In genomic region chr5:74612059-74612458, GRCh38 we compare ENCODE assay signal across 29 cellular contexts.
"Had no signal": no experiment of that assay in that cellular context is flagged by ENCODE, and none has a peak within 500 bp of the region (broad histone marks: within the 10 kb centered on the region; RNA-seq: fewer than 3 reads in every experiment).

No MANE protein-coding gene starts in this region.

- H3K4me1 Mint-ChIP-seq: activated CD4-positive, alpha-beta T cell treated with anti-CD3 and anti-CD28 coated beads, Interleukin-2, amount 10 ng/mL, durations not matched to agents 24 days and 14 days; activated CD8-positive, alpha-beta memory T cell treated with anti-CD3 and anti-CD28 coated beads, Interleukin-2, amount 10 ng/mL, durations not matched to agents 7 days and 5 days; activated naive CD4-positive, alpha-beta T cell treated with anti-CD3 and anti-CD28 coated beads, Interleukin-2, amount 10 ng/mL, durations not matched to agents 7 days and 5 days; activated naive CD8-positive, alpha-beta T cell treated with anti-CD3 and anti-CD28 coated beads, Interleukin-2, amount 10 ng/mL, durations not matched to agents 7 days and 5 days; central memory CD8-positive, alpha-beta T cell had no signal

- H3K4me3 Mint-ChIP-seq: activated CD4-positive, alpha-beta memory T cell treated with anti-CD3 and anti-CD28 coated beads for 36 hours; activated CD4-positive, alpha-beta T cell treated with anti-CD3 and anti-CD28 coated beads for 36 hours; activated CD4-positive, alpha-beta T cell treated with anti-CD3 and anti-CD28 coated beads, Interleukin-2, amount 10 ng/mL, durations not matched to agents 24 days and 14 days; activated CD8-positive, alpha-beta memory T cell treated with anti-CD3 and anti-CD28 coated beads, Interleukin-2, amount 10 ng/mL, durations not matched to agents 7 days and 5 days; activated CD8-positive, alpha-beta T cell treated with anti-CD3 and anti-CD28 coated beads, Interleukin-2, amount 10 ng/mL, durations not matched to agents 7 days and 5 days; activated naive CD4-positive, alpha-beta T cell treated with anti-CD3 and anti-CD28 coated beads, Interleukin-2, amount 10 ng/mL, durations not matched to agents 7 days and 5 days; activated naive CD8-positive, alpha-beta T cell treated with anti-CD3 and anti-CD28 coated beads, Interleukin-2, amount 10 ng/mL, durations not matched to agents 7 days and 5 days; activated T-helper 1 cell treated with anti-CD3 and anti-CD28 coated beads, Interleukin-12 subunit alpha, Interleukin-12 subunit beta, Interleukin-2, Interleukin-4 antibody, amounts not matched to agents 30 ng/mL and 10 ng/mL and 1 ng/mL, durations not matched to agents 14 hours and 24 hours and 36 hours; central memory CD8-positive, alpha-beta T cell; dendritic cell treated with granulocyte-macrophage colony-stimulating factor and Interleukin-4, amounts not matched to agents 40 ng/mL and 50 ng/mL, for 4 days; effector memory CD8-positive, alpha-beta T cell had no signal

- H3K27me3 ChIP-seq: ascending aorta, brain microvascular endothelial cell, dorsolateral prefrontal cortex, esophagus muscularis mucosa, foreskin keratinocyte, gastrocnemius medialis had no signal

- DNase-seq: activated CD4-positive, alpha-beta memory T cell treated with anti-CD3 and anti-CD28 coated beads for 36 hours; activated CD4-positive, alpha-beta T cell treated with anti-CD3 and anti-CD28 coated beads for 36 hours; activated CD4-positive, alpha-beta T cell treated with anti-CD3 and anti-CD28 coated beads, Interleukin-2, amount 10 ng/mL, durations not matched to agents 24 days and 14 days; activated CD4-positive, CD25-positive, alpha-beta regulatory T cell; activated CD4-positive, CD25-positive, alpha-beta regulatory T cell treated with anti-CD3 and anti-CD28 coated beads, Interleukin-2, amount 50 U/mL, for 72 hours; activated CD8-positive, alpha-beta memory T cell treated with anti-CD3 and anti-CD28 coated beads, Interleukin-2, amount 10 ng/mL, durations not matched to agents 7 days and 5 days; activated CD8-positive, alpha-beta memory T cell treated with anti-CD3 and anti-CD28 coated beads, Interleukin-2, amount 50 U/mL, for 4 hours; activated CD8-positive, alpha-beta T cell treated with anti-CD3 and anti-CD28 coated beads, Interleukin-2, amount 10 ng/mL, durations not matched to agents 7 days and 5 days; activated gamma-delta T cell; activated naive CD4-positive, alpha-beta T cell; activated naive CD4-positive, alpha-beta T cell treated with anti-CD3 and anti-CD28 coated beads, Interleukin-2, amount 10 ng/mL, durations not matched to agents 7 days and 5 days; activated naive CD8-positive, alpha-beta T cell treated with anti-CD3 and anti-CD28 coated beads, Interleukin-2, amount 10 ng/mL, durations not matched to agents 7 days and 5 days; activated T-cell treated with anti-CD3 and anti-CD28 coated beads, Interleukin-2, amount 50 U/mL, for 1 hour; activated T-cell treated with anti-CD3 and anti-CD28 coated beads, Interleukin-2, amount 50 U/mL, for 48 hours; brain microvascular endothelial cell; dorsolateral prefrontal cortex; effector memory CD8-positive, alpha-beta T cell; erythroblast; foreskin keratinocyte; gastrocnemius medialis; glutamatergic neuron; T-helper 2 cell had no signal

- H3K36me3 Mint-ChIP-seq: activated CD4-positive, alpha-beta memory T cell treated with anti-CD3 and anti-CD28 coated beads for 36 hours; activated CD8-positive, alpha-beta memory T cell treated with anti-CD3 and anti-CD28 coated beads, Interleukin-2, amount 10 ng/mL, durations not matched to agents 7 days and 5 days; activated naive CD4-positive, alpha-beta T cell treated with anti-CD3 and anti-CD28 coated beads, Interleukin-2, amount 10 ng/mL, durations not matched to agents 7 days and 5 days; activated naive CD4-positive, alpha-beta T cell treated with anti-CD3 and anti-CD28 coated beads, Interleukin-2, amount 50 U/mL, for 72 hours; activated naive CD8-positive, alpha-beta T cell treated with anti-CD3 and anti-CD28 coated beads, Interleukin-2, amount 10 ng/mL, durations not matched to agents 7 days and 5 days had no signal

- H3K9me3 Mint-ChIP-seq: activated CD4-positive, alpha-beta memory T cell treated with anti-CD3 and anti-CD28 coated beads for 36 hours; activated CD4-positive, alpha-beta T cell treated with anti-CD3 and anti-CD28 coated beads, Interleukin-2, amount 10 ng/mL, durations not matched to agents 24 days and 14 days; activated naive CD4-positive, alpha-beta T cell treated with anti-CD3 and anti-CD28 coated beads, Interleukin-2, amount 10 ng/mL, durations not matched to agents 7 days and 5 days; activated naive CD4-positive, alpha-beta T cell treated with anti-CD3 and anti-CD28 coated beads, Interleukin-2, amount 50 U/mL, for 72 hours; activated naive CD8-positive, alpha-beta T cell treated with anti-CD3 and anti-CD28 coated beads, Interleukin-2, amount 10 ng/mL, durations not matched to agents 7 days and 5 days; activated T-helper 1 cell treated with anti-CD3 and anti-CD28 coated beads, Interleukin-12 subunit alpha, Interleukin-12 subunit beta, Interleukin-2, Interleukin-4 antibody, amounts not matched to agents 30 ng/mL and 10 ng/mL and 1 ng/mL, durations not matched to agents 14 hours and 24 hours and 36 hours; central memory CD8-positive, alpha-beta T cell; dendritic cell treated with granulocyte-macrophage colony-stimulating factor and Interleukin-4, amounts not matched to agents 40 ng/mL and 50 ng/mL, for 4 days; effector memory CD8-positive, alpha-beta T cell had no signal

- H3K36me3 ChIP-seq: ascending aorta, brain microvascular endothelial cell, esophagus muscularis mucosa, gastrocnemius medialis had no signal

- H3K27me3 Mint-ChIP-seq: central memory CD8-positive, alpha-beta T cell; dendritic cell treated with granulocyte-macrophage colony-stimulating factor and Interleukin-4, amounts not matched to agents 40 ng/mL and 50 ng/mL, for 4 days had no signal

- H3K4me1 ChIP-seq: ascending aorta, esophagus muscularis mucosa, foreskin keratinocyte, gastrocnemius medialis had no signal

- H3K27ac ChIP-seq: ascending aorta, brain microvascular endothelial cell, coronary artery, esophagus muscularis mucosa, foreskin keratinocyte, gastrocnemius medialis had no signal

- H3K4me3 ChIP-seq: ascending aorta, coronary artery, dorsolateral prefrontal cortex, esophagus muscularis mucosa, gastrocnemius medialis had no signal

- H3K9me3 ChIP-seq: ascending aorta, esophagus muscularis mucosa, gastrocnemius medialis had no signal

- H3K27ac Mint-ChIP-seq: activated CD4-positive, alpha-beta memory T cell treated with anti-CD3 and anti-CD28 coated beads for 36 hours; activated CD4-positive, alpha-beta T cell treated with anti-CD3 and anti-CD28 coated beads for 36 hours; activated CD4-positive, alpha-beta T cell treated with anti-CD3 and anti-CD28 coated beads, Interleukin-2, amount 10 ng/mL, durations not matched to agents 24 days and 14 days; activated CD8-positive, alpha-beta memory T cell treated with anti-CD3 and anti-CD28 coated beads, Interleukin-2, amount 10 ng/mL, durations not matched to agents 7 days and 5 days; activated CD8-positive, alpha-beta T cell treated with anti-CD3 and anti-CD28 coated beads, Interleukin-2, amount 10 ng/mL, durations not matched to agents 7 days and 5 days; activated naive CD4-positive, alpha-beta T cell treated with anti-CD3 and anti-CD28 coated beads, Interleukin-2, amount 10 ng/mL, durations not matched to agents 7 days and 5 days; activated naive CD4-positive, alpha-beta T cell treated with anti-CD3 and anti-CD28 coated beads, Interleukin-2, amount 50 U/mL, for 72 hours; activated naive CD8-positive, alpha-beta T cell treated with anti-CD3 and anti-CD28 coated beads, Interleukin-2, amount 10 ng/mL, durations not matched to agents 7 days and 5 days; activated T-helper 1 cell treated with anti-CD3 and anti-CD28 coated beads, Interleukin-12 subunit alpha, Interleukin-12 subunit beta, Interleukin-2, Interleukin-4 antibody, amounts not matched to agents 30 ng/mL and 10 ng/mL and 1 ng/mL, durations not matched to agents 14 hours and 24 hours and 36 hours; dendritic cell treated with granulocyte-macrophage colony-stimulating factor and Interleukin-4, amounts not matched to agents 40 ng/mL and 50 ng/mL, for 4 days; effector memory CD8-positive, alpha-beta T cell had no signal
